ENCODE assay signal across 29 cellular contexts in genomic region chr1:115153966-115154557, GRCh38.
"Had no signal": no experiment of that assay in that cellular context is flagged by ENCODE, and none has a peak within 500 bp of the region (broad histone marks: within the 10 kb centered on the region; RNA-seq: fewer than 3 reads in every experiment).

No MANE protein-coding gene starts in this region.

- H3K36me3 ChIP-seq: brain microvascular endothelial cell, esophagus muscularis mucosa, gastrocnemius medialis, WERI-Rb-1 had no signal

- H3K4me3 ChIP-seq: coronary artery, dorsolateral prefrontal cortex, esophagus muscularis mucosa, gastrocnemius medialis had no signal

- ATAC-seq: activated CD4-positive, CD25-positive, alpha-beta regulatory T cell treated with anti-CD3 and anti-CD28 coated beads, Interleukin-2, amount 50 U/mL, for 24 hours; activated CD8-positive, alpha-beta T cell treated with anti-CD3 and anti-CD28 coated beads for 36 hours; activated T-cell treated with anti-CD3 and anti-CD28 coated beads, Interleukin-2, amount 50 U/mL, for 4 hours; activated T-helper 17 cell treated with anti-CD3 and anti-CD28 coated beads, Interleukin-2, amount 50 U/mL, for 72 hours; foreskin keratinocyte; gastrocnemius medialis; T-helper 17 cell had no signal

- H3K27ac ChIP-seq: brain microvascular endothelial cell, coronary artery, dorsolateral prefrontal cortex, esophagus muscularis mucosa, foreskin keratinocyte, gastrocnemius medialis, WERI-Rb-1 had no signal

- H3K27me3 ChIP-seq: brain microvascular endothelial cell, dorsolateral prefrontal cortex, esophagus muscularis mucosa, foreskin keratinocyte, gastrocnemius medialis had no signal

- H3K9me3 ChIP-seq: esophagus muscularis mucosa, gastrocnemius medialis had no signal

- FAIRE-seq: bronchial epithelial cell had no signal

- DNase-seq: activated B cell treated with CpG ODN at 0.5 μM for 24 hours; activated CD4-positive, alpha-beta T cell treated with anti-CD3 and anti-CD28 coated beads for 48 hours; activated CD4-positive, alpha-beta T cell treated with anti-CD3 and anti-CD28 coated beads, Interleukin-2, amount 50 U/mL, for 1 hour; activated CD4-positive, alpha-beta T cell treated with anti-CD3 and anti-CD28 coated beads, Interleukin-2, amount 50 U/mL, for 48 hours; activated CD8-positive, alpha-beta memory T cell treated with anti-CD3 and anti-CD28 coated beads for 24 hours; activated CD8-positive, alpha-beta T cell treated with anti-CD3 and anti-CD28 coated beads for 36 hours; activated effector memory CD4-positive, alpha-beta T cell treated with Interleukin-2 at 50 U/mL for 16 hours; activated gamma-delta T cell treated with Interleukin-2 at 50 U/mL for 16 hours; activated naive CD4-positive, alpha-beta T cell treated with anti-CD3 and anti-CD28 coated beads, Interleukin-2, amount 50 U/mL, for 16 hours; activated naive CD4-positive, alpha-beta T cell treated with Interleukin-2 at 50 U/mL for 16 hours; activated T-cell treated with anti-CD3 and anti-CD28 coated beads, Interleukin-2, amount 50 U/mL, for 4 hours; amniotic stem cell; anterior cingulate cortex; brain microvascular endothelial cell; dorsolateral prefrontal cortex; effector memory CD4-positive, alpha-beta T cell; endodermal cell; erythroblast; foreskin keratinocyte; gastrocnemius medialis; T-helper 1 cell; T-helper 17 cell; T1000; WERI-Rb-1 had no signal
